34 cellular contexts compared by ENCODE assay signal in the genomic region with DNA sequence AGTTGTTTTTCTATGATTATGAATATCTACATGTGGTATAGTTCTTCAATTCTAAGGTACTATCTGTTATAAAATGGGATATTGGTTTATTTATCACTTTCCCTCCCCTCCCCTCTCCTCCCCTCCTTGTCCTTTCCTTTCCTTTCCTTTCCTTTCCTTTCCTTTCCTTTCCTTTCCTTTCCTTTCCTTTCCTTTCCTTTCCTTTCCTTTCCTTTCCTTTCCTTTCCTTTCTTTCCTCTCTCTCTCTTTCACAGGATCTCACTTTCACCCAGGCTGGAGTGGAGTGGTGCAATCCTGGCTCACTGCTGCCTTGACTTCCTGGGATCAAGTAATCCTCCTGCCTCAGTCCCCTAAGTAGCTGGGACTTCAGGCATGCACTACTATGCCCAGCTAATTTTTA.
DNase-seq lines count a peak whose midpoint lies in the region; ATAC-seq, FAIRE-seq and TF ChIP-seq lines count a peak whose summit lies in the region.
"Had no signal": no experiment of that assay in that cellular context is flagged by ENCODE, and none has a peak within 500 bp of the region (broad histone marks: within the 10 kb centered on the region; RNA-seq: fewer than 3 reads in every experiment).

No MANE protein-coding gene starts in this region.

- H3K4me3 Mint-ChIP-seq in GM23338 = no peak overlapping the region
- H3K4me3 Mint-ChIP-seq: B cell; CD14-positive monocyte; CD4-positive, alpha-beta memory T cell; CD4-positive, alpha-beta T cell; CD8-positive, alpha-beta memory T cell; CD8-positive, alpha-beta T cell had no signal

- no peaks in the 10 kb centered on the region for H3F3A ChIP-seq in GM23338 (replicated peaks; ENCODE audit: low read depth)

- DNase-seq in HepG2 (ENCODE audit: low spot score) = no peak
- DNase-seq in right lobe of liver = no peak
- no peak for DNase-seq in GM23338 (ENCODE audit: low spot score)
- DNase-seq in activated naive CD4-positive, alpha-beta T cell (lab: John Stamatoyannopoulos, UW) = no peak
- DNase-seq in DMS153 (lab: John Stamatoyannopoulos, UW) = no peak
- DNase-seq: 8988T; ACHN; AML-193; BE2C; C1 segment of cervical spinal cord; Caco-2; Calu3; CD4-positive, alpha-beta memory T cell; CD4-positive, alpha-beta T cell; CD4-positive, CD25-positive, alpha-beta regulatory T cell; CD8-positive, alpha-beta memory T cell; CD8-positive, alpha-beta T cell; COR-L47; DMS 273 treated with DMSO at 0.1 percent for 48 hours; DMS53; DMS79; DMS79 treated with DMSO at 0.1 percent for 48 hours; DND-41; EL had no signal

- no peak for TF ChIP-seq EP300 in HepG2 (IDR thresholded peaks at IDR 0.05; ENCODE audit: low read depth in 2 of 2, low read length in 2 of 2)
- no peak for TF ChIP-seq EP300 in HepG2 (CRISPR knock-in tag; IDR thresholded peaks at IDR 0.05; ENCODE audit: borderline replicate concordance)

- H3K27me3 Mint-ChIP-seq in GM23338 (ENCODE audit: insufficient read depth, low read depth, poor library complexity) = no peaks in the 10 kb centered on the region
- H3K27me3 Mint-ChIP-seq: CD4-positive, CD25-positive, alpha-beta regulatory T cell; CD8-positive, alpha-beta memory T cell had no signal

- H3K4me3 ChIP-seq in HepG2 (replicated peaks in 1 of 3; ENCODE audit: insufficient read depth in 1 of 3, low read depth in 2 of 3, low read length in 3 of 3) = no peak overlapping the region
- no peak overlapping the region for H3K4me3 ChIP-seq in right lobe of liver
- no peak overlapping the region for H3K4me3 ChIP-seq in GM23338
- H3K4me3 ChIP-seq in HEK293 (ENCODE audit: low read depth, low read length) = no peak overlapping the region
- H3K4me3 ChIP-seq: A549; BLaER1; BLaER1 treated with 17β-estradiol and CSF1 and Interleukin-3, amounts not matched to agents 10 nM and 100 nM had no signal

- H3K27me3 ChIP-seq in HepG2 (ENCODE audit: control insufficient read depth in 1 of 2, insufficient read depth in 2 of 2, low read length in 2 of 2) (no peaks in the 10 kb centered on the region), right lobe of liver (no peaks in the 10 kb centered on the region), GM23338 (ENCODE audit: insufficient read depth) (no peaks in the 10 kb centered on the region)
- H3K27me3 ChIP-seq: BE2C; BLaER1; BLaER1 treated with 17β-estradiol and CSF1 and Interleukin-3, amounts not matched to agents 10 nM and 100 nM had no signal

- TF ChIP-seq CTCF in HepG2 (CRISPR knock-in tag; IDR thresholded peaks at IDR 0.05) = no peak
- no peak for TF ChIP-seq CTCF in right lobe of liver (IDR thresholded peaks at IDR 0.05)
- TF ChIP-seq CTCF in GM23338 (conservative IDR thresholded peaks at IDR 0.05; ENCODE audit: low read depth in 2 of 2) = no peak
- no peak for TF ChIP-seq CTCF in HEK293 (tag by site-specific recombination; IDR thresholded peaks at IDR 0.05)

- H3K9me3 Mint-ChIP-seq in GM23338 = no peaks in the 10 kb centered on the region
- H3K9me3 Mint-ChIP-seq: CD4-positive, alpha-beta memory T cell; CD4-positive, alpha-beta T cell; CD8-positive, alpha-beta memory T cell; CD8-positive, alpha-beta T cell had no signal

- H3K4me2 ChIP-seq in HepG2 (ENCODE audit: low read depth, low read length) = no peak overlapping the region
- H3K4me2 ChIP-seq in GM23338 = no peak overlapping the region
- H3K4me2 ChIP-seq: A549; BLaER1; BLaER1 treated with 17β-estradiol and CSF1 and Interleukin-3, amounts not matched to agents 10 nM and 100 nM had no signal

- no peaks in the 10 kb centered on the region for H3K4me1 ChIP-seq in HepG2 (ENCODE audit: insufficient read depth, low read length)
- H3K4me1 ChIP-seq in right lobe of liver = no peaks in the 10 kb centered on the region
- H3K4me1 ChIP-seq in GM23338 (ENCODE audit: insufficient read depth) = peaks cover 6% of the 10 kb centered on the region; the same call in 1 of the 2 replicates
- H3K4me1 ChIP-seq in HEK293 (ENCODE audit: control insufficient read depth, insufficient read depth, low read length) = no peaks in the 10 kb centered on the region
- H3K4me1 ChIP-seq: A549; BE2C; BLaER1; BLaER1 treated with 17β-estradiol and CSF1 and Interleukin-3, amounts not matched to agents 10 nM and 100 nM; Caco-2 had no signal

- H3K27ac Mint-ChIP-seq in GM23338 = peak overlapping the region; percentile 14; the same call in 1 of the 2 replicates
- H3K27ac Mint-ChIP-seq: B cell; CD14-positive monocyte; CD4-positive, alpha-beta memory T cell; CD4-positive, alpha-beta T cell; CD4-positive, CD25-positive, alpha-beta regulatory T cell; CD8-positive, alpha-beta T cell had no signal

- TF ChIP-seq POLR2A in HepG2 (IDR thresholded peaks at IDR 0.05; ENCODE audit: insufficient read depth in 1 of 2, low read depth in 2 of 2, low read length in 2 of 2) (no peak), right lobe of liver (IDR thresholded peaks at IDR 0.05) (no peak)

- FAIRE-seq in HepG2 (lab: Jason Lieb, UNC) = no peak
- FAIRE-seq: A204.1, A549, D721Med had no signal

- no peaks in the 10 kb centered on the region for H3K79me2 ChIP-seq in HepG2 (ENCODE audit: insufficient read depth, low read length)
- no peaks in the 10 kb centered on the region for H3K79me2 ChIP-seq in GM23338 (replicated peaks; ENCODE audit: insufficient read depth)

- no peaks in the 10 kb centered on the region for H3K9me2 ChIP-seq in GM23338 (ENCODE audit: insufficient read depth)

- CTCF ChIA-PET in HepG2 (lab: Yijun Ruan, JAX; ENCODE audit: low intra/inter-chr PET ratio, low total read pairs) = no interaction called here
- CTCF ChIA-PET in HEK293 (lab: Yijun Ruan, JAX) = interaction anchor here (0.6 kb wide), 1 partner anchor 322 kb away, joined by 5 read pairs; no protein-coding TSS in a partner anchor

- H3K27ac ChIP-seq in HepG2 (ENCODE audit: extremely low read length, insufficient read depth, low read length) = no peak overlapping the region
- H3K27ac ChIP-seq in right lobe of liver = no peak overlapping the region
- H3K27ac ChIP-seq in GM23338 (ENCODE audit: low read depth) = no peak overlapping the region
- no peak overlapping the region for H3K27ac ChIP-seq in HEK293 (ENCODE audit: extremely low read depth, low read depth, low read length)
- H3K27ac ChIP-seq: 22Rv1; A549; BLaER1; BLaER1 treated with 17β-estradiol and CSF1 and Interleukin-3, amounts not matched to agents 10 nM and 100 nM; C4-2B had no signal

- H3K4me1 Mint-ChIP-seq in GM23338 = peaks cover 6% of the 10 kb centered on the region; the same call in 2 of the 3 replicates
- H3K4me1 Mint-ChIP-seq: B cell; CD14-positive monocyte; CD4-positive, alpha-beta memory T cell; CD4-positive, CD25-positive, alpha-beta regulatory T cell; CD8-positive, alpha-beta memory T cell had no signal

- H3K36me3 ChIP-seq in HepG2 (replicated peaks in 1 of 2; ENCODE audit: control insufficient read depth in 1 of 2, insufficient read depth in 2 of 2, low read length in 2 of 2) (no peaks in the 10 kb centered on the region), right lobe of liver (no peaks in the 10 kb centered on the region), GM23338 (ENCODE audit: insufficient read depth) (no peaks in the 10 kb centered on the region), HEK293 (ENCODE audit: control insufficient read depth in 2 of 2, insufficient read depth in 1 of 2, low read length in 2 of 2) (no peaks in the 10 kb centered on the region)
- H3K36me3 ChIP-seq: BE2C; BLaER1; BLaER1 treated with 17β-estradiol and CSF1 and Interleukin-3, amounts not matched to agents 10 nM and 100 nM had no signal

- POLR2A ChIA-PET in HepG2 (lab: Yijun Ruan, JAX) (no interaction called here), HEK293 (lab: Yijun Ruan, JAX) (no interaction called here)

- no TSS peak for BruUV-seq in HepG2 (replicated peaks; lab: Mats Ljungman, UMichigan)

- no peak overlapping the region for H3K9ac ChIP-seq in HepG2 (ENCODE audit: insufficient read depth, low read depth, low read length)
- H3K9ac ChIP-seq: BLaER1; BLaER1 treated with 17β-estradiol and CSF1 and Interleukin-3, amounts not matched to agents 10 nM and 100 nM had no signal

- no peaks in the 10 kb centered on the region for H4K20me1 ChIP-seq in HepG2 (ENCODE audit: insufficient read depth, low read length)
- no peaks in the 10 kb centered on the region for H4K20me1 ChIP-seq in GM23338 (replicated peaks; ENCODE audit: insufficient read depth)
- H4K20me1 ChIP-seq: BLaER1; BLaER1 treated with 17β-estradiol and CSF1 and Interleukin-3, amounts not matched to agents 10 nM and 100 nM had no signal

- no peak for ATAC-seq in HepG2
- ATAC-seq in right lobe of liver = no peak
- ATAC-seq in GM23338 = no peak
- ATAC-seq: A549; CD8-positive, alpha-beta T cell had no signal

- no peaks in the 10 kb centered on the region for H3K36me3 Mint-ChIP-seq in GM23338 (ENCODE audit: low read depth)
- H3K36me3 Mint-ChIP-seq: CD14-positive monocyte; CD4-positive, alpha-beta memory T cell; CD4-positive, CD25-positive, alpha-beta regulatory T cell; CD8-positive, alpha-beta memory T cell; CD8-positive, alpha-beta T cell had no signal

- intact Hi-C loops in HepG2 (cut with micrococcal nuclease; ENCODE audit: unreplicated experiment) = no loop called here
- intact Hi-C loops in right lobe of liver (cut with DNase I) = no loop called here

- H3K9me3 ChIP-seq in HepG2 (ENCODE audit: low read length) = no peaks in the 10 kb centered on the region
- H3K9me3 ChIP-seq in right lobe of liver = no peaks in the 10 kb centered on the region
- no peaks in the 10 kb centered on the region for H3K9me3 ChIP-seq in HEK293 (ENCODE audit: control insufficient read depth, insufficient read depth, low read depth, low read length)
- H3K9me3 ChIP-seq: A549; BE2C; BLaER1; BLaER1 treated with 17β-estradiol and CSF1 and Interleukin-3, amounts not matched to agents 10 nM and 100 nM; Caco-2 had no signal

- in situ Hi-C loops in HepG2 (cut with HindIII; ENCODE audit: extremely low pct_ligation_motif_present, low pct_unique_long_range_greater_than_20kb) = no loop called here

- no peak for TF ChIP-seq RAD21 in HepG2 (CRISPR knock-in tag; IDR thresholded peaks at IDR 0.05)

- H2AFZ ChIP-seq in HepG2 (ENCODE audit: low read length) (no peak overlapping the region), GM23338 (no peak overlapping the region)

TF ChIP-seq in GM23338, 12 proteins besides CTCF, POLR2A, EP300 and RAD21 (continues in another document):
- no peak for TF ChIP-seq POLR2AphosphoS5 (IDR thresholded peaks at IDR 0.05; ENCODE audit: low read depth)
- no peak for TF ChIP-seq NANOG (IDR thresholded peaks at IDR 0.05; ENCODE audit: borderline replicate concordance)
- no peak for TF ChIP-seq JUNB (IDR thresholded peaks at IDR 0.05; ENCODE audit: unreplicated experiment)
- TF ChIP-seq STAT1 (IDR thresholded peaks at IDR 0.05; ENCODE audit: unreplicated experiment) = no peak
